In genomic region chr1:116506132-116507004, GRCh38 we compare ENCODE assay signal across 14 cellular contexts.
DNase-seq lines count a peak whose midpoint lies in the region; ATAC-seq and TF ChIP-seq lines count a peak whose summit lies in the region.
"Had no signal": no experiment of that assay in that cellular context is flagged by ENCODE, and none has a peak within 500 bp of the region (broad histone marks: within the 10 kb centered on the region; RNA-seq: fewer than 3 reads in every experiment).

No MANE protein-coding gene starts in this region.

- peaks cover 75% of the 10 kb centered on the region for H3K4me1 Mint-ChIP-seq in activated T-cell treated with anti-CD3 and anti-CD28 coated beads, Interleukin-2, amount 50 U/mL, for 4 hours (ENCODE audit: low read depth)
- H3K4me1 Mint-ChIP-seq in central memory CD8-positive, alpha-beta T cell = peaks cover 73% of the 10 kb centered on the region
- H3K4me1 Mint-ChIP-seq in stimulated activated naive CD8-positive, alpha-beta T cell treated with anti-CD3 and anti-CD28 coated beads, Interleukin-15, amount 100 ng/mL, for 72 hours = peaks cover 83% of the 10 kb centered on the region

- H3K9me3 ChIP-seq in right lobe of liver = no peaks in the 10 kb centered on the region
- no peaks in the 10 kb centered on the region for H3K9me3 ChIP-seq in SJCRH30 (replicated peaks)
- H3K9me3 ChIP-seq: vagina had no signal

- H3K9me3 Mint-ChIP-seq in activated T-cell treated with anti-CD3 and anti-CD28 coated beads, Interleukin-2, amount 50 U/mL, for 4 hours = no peaks in the 10 kb centered on the region
- peaks cover under 1% of the 10 kb centered on the region for H3K9me3 Mint-ChIP-seq in central memory CD8-positive, alpha-beta T cell
- no peaks in the 10 kb centered on the region for H3K9me3 Mint-ChIP-seq in stimulated activated naive CD8-positive, alpha-beta T cell treated with anti-CD3 and anti-CD28 coated beads, Interleukin-15, amount 100 ng/mL, for 72 hours

- 88% methylated on average over 6 of the region's 7 CpGs for WGBS in right lobe of liver (ENCODE audit: insufficient coverage, low coverage, low lambda C conversion rate, missing lambda C conversion rate)

- H3K27me3 ChIP-seq in right lobe of liver = no peaks in the 10 kb centered on the region
- no peaks in the 10 kb centered on the region for H3K27me3 ChIP-seq in SJCRH30
- H3K27me3 ChIP-seq: vagina had no signal

- TF ChIP-seq CTCF in right lobe of liver (IDR thresholded peaks at IDR 0.05) = no peak

- peak overlapping the region; percentile 95 for H3K27ac Mint-ChIP-seq in central memory CD8-positive, alpha-beta T cell (ENCODE audit: low read depth)
- H3K27ac Mint-ChIP-seq in stimulated activated naive CD8-positive, alpha-beta T cell treated with anti-CD3 and anti-CD28 coated beads, Interleukin-15, amount 100 ng/mL, for 72 hours = no peak overlapping the region

- H3K27me3 Mint-ChIP-seq in activated T-cell treated with anti-CD3 and anti-CD28 coated beads, Interleukin-2, amount 50 U/mL, for 4 hours (ENCODE audit: low read depth) = no peaks in the 10 kb centered on the region
- no peaks in the 10 kb centered on the region for H3K27me3 Mint-ChIP-seq in central memory CD8-positive, alpha-beta T cell
- no peaks in the 10 kb centered on the region for H3K27me3 Mint-ChIP-seq in stimulated activated naive CD8-positive, alpha-beta T cell treated with anti-CD3 and anti-CD28 coated beads, Interleukin-15, amount 100 ng/mL, for 72 hours

- intact Hi-C loops in right lobe of liver (cut with DNase I) = no loop called here
- intact Hi-C loops in posterior vena cava (cut with DNase I) = no loop called here

- H3K36me3 ChIP-seq in right lobe of liver = no peaks in the 10 kb centered on the region
- no peaks in the 10 kb centered on the region for H3K36me3 ChIP-seq in SJCRH30
- H3K36me3 ChIP-seq: vagina, WERI-Rb-1 had no signal

- peak; percentile 31 to 36 for ATAC-seq in activated T-cell treated with anti-CD3 and anti-CD28 coated beads, Interleukin-2, amount 50 U/mL, for 4 hours
- no peak for ATAC-seq in central memory CD8-positive, alpha-beta T cell (replicated peaks; ENCODE audit: extremely low read depth, poor library complexity, severe bottlenecking)
- ATAC-seq in stimulated activated naive CD8-positive, alpha-beta T cell treated with anti-CD3 and anti-CD28 coated beads, Interleukin-15, amount 100 ng/mL, for 72 hours = peak; percentile 15
- no peak for ATAC-seq in right lobe of liver

- H3K4me1 ChIP-seq in right lobe of liver (no peaks in the 10 kb centered on the region), SJCRH30 (no peaks in the 10 kb centered on the region)
- H3K4me1 ChIP-seq: parathyroid adenoma had no signal

- H3K4me3 ChIP-seq in right lobe of liver = no peak overlapping the region
- H3K4me3 ChIP-seq in SJCRH30 = no peak overlapping the region
- H3K4me3 ChIP-seq: vagina had no signal

- no peak for TF ChIP-seq POLR2A in right lobe of liver (IDR thresholded peaks at IDR 0.05)

- no peak overlapping the region for H3K4me3 Mint-ChIP-seq in activated T-cell treated with anti-CD3 and anti-CD28 coated beads, Interleukin-2, amount 50 U/mL, for 4 hours
- no peak overlapping the region for H3K4me3 Mint-ChIP-seq in central memory CD8-positive, alpha-beta T cell
- H3K4me3 Mint-ChIP-seq in stimulated activated naive CD8-positive, alpha-beta T cell treated with anti-CD3 and anti-CD28 coated beads, Interleukin-15, amount 100 ng/mL, for 72 hours = no peak overlapping the region

- no peaks in the 10 kb centered on the region for H3K36me3 Mint-ChIP-seq in activated T-cell treated with anti-CD3 and anti-CD28 coated beads, Interleukin-2, amount 50 U/mL, for 4 hours (ENCODE audit: insufficient read depth)
- peaks cover 7% of the 10 kb centered on the region for H3K36me3 Mint-ChIP-seq in central memory CD8-positive, alpha-beta T cell (ENCODE audit: insufficient read depth)

- no peak for DNase-seq in activated T-cell treated with anti-CD3 and anti-CD28 coated beads, Interleukin-2, amount 50 U/mL, for 4 hours
- DNase-seq in activated T-cell treated with anti-CD3 and anti-CD28 coated beads, Interleukin-2, amount 50 U/mL, for 48 hours = no peak
- DNase-seq in NCI-H82 (lab: John Stamatoyannopoulos, UW) = peak; percentile 91
- no peak for DNase-seq in central memory CD8-positive, alpha-beta T cell (ENCODE audit: low spot score in 2 of 2)
- DNase-seq in stimulated activated naive CD8-positive, alpha-beta T cell treated with anti-CD3 and anti-CD28 coated beads, Interleukin-15, amount 100 ng/mL, for 72 hours = no peak
- no peak for DNase-seq in right lobe of liver
- DNase-seq in SJCRH30 = no peak
- DNase-seq in posterior vena cava (ENCODE audit: low spot score) = no peak
- DNase-seq: activated effector memory CD4-positive, alpha-beta T cell treated with anti-CD3 and anti-CD28 coated beads, Interleukin-2, amount 50 U/mL, for 16 hours; midbrain; SIG-M5; WERI-Rb-1 had no signal

- H3K27ac ChIP-seq in right lobe of liver = no peak overlapping the region
- H3K27ac ChIP-seq in SJCRH30 = no peak overlapping the region
- H3K27ac ChIP-seq: parathyroid adenoma, vagina, WERI-Rb-1 had no signal

Comparison
In these comparisons a context has a peak if more than half of its experiments do, and no peak if none do; other contexts are left out.
1. ATAC-seq: peak in activated T-cell treated with anti-CD3 and anti-CD28 coated beads, Interleukin-2, amount 50 U/mL, for 4 hours (2 of 2) and stimulated activated naive CD8-positive, alpha-beta T cell treated with anti-CD3 and anti-CD28 coated beads, Interleukin-15, amount 100 ng/mL, for 72 hours (single experiment); none in central memory CD8-positive, alpha-beta T cell (single experiment) and right lobe of liver (0 of 4).